Comparison of ENCODE assay signal across 8 cellular contexts in the genomic region with DNA sequence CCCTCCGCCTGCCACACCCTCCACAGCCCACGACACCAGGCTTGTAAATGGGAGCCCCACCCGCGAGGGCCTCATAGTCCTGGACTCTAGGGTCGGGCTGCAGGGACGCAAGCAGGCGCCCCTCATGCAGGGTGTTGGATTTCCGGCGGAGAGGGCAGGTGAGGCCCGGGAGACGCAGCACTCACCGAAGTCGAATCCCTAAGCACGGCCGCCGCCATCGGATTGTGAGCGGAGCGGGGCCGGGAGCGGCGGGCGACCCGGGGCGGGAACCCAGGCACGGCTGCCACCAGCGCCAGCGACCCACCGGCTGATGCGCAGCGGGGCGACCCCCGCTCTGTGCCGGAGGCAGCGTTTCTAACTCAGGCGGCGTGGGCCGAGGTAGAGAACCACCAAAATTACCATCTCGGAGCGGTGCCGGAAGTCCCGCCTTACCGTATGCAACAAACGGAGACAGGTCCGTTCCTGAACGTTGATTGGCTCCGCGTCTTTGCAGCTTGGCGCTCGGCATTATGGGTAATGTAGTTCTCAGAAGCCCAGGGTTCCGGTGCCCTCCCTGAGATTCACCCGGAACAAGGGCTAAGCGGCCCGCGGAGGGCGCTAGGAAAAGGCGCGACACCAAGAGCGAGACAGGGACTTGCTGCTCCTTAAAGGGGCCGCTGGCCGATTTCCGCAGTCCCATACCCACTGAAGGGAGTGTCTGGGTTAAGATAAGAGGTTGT.
A peak's percentile ranks its signal among the peaks of the same experiment; 100 is the strongest.
DNase-seq lines count a peak whose midpoint lies in the region; ATAC-seq, FAIRE-seq and TF ChIP-seq lines count a peak whose summit lies in the region.

A gene (minus strand): TSS at position 425 of the 719 bp plus-strand sequence. CDS start 207 bp downstream, at position 218.

- peak within 1 kb of the TSS; percentile 90 for H3K4me3 ChIP-seq in AG10803 (ENCODE audit: low read length)

- FAIRE-seq in islet of Langerhans (lab: Jason Lieb, UNC): peak; percentile 98

- TF ChIP-seq CTCF in AG10803 (conservative IDR thresholded peaks at IDR 0.05; ENCODE audit: low read length): peak; percentile 29

- ATAC-seq in GM19025 (IDR thresholded peaks at IDR 0.05; ENCODE audit: low read depth, unreplicated experiment) (peak; percentile 94), HG03280 (IDR thresholded peaks at IDR 0.05; ENCODE audit: unreplicated experiment) (peak; percentile 97)

- DNase-seq in AG10803 (ENCODE audit: low read depth) (peak; percentile 98), NCI-H345 (lab: John Stamatoyannopoulos, UW) (peak; percentile 97), cerebellar cortex (ENCODE audit: low spot score) (peak; percentile 100)
- peak; percentile 93 for DNase-seq in activated CD4-positive, CD25-positive, alpha-beta regulatory T cell treated with anti-CD3 and anti-CD28 coated beads, Interleukin-2, amount 50 U/mL, for 16 hours (ENCODE audit: low read depth, low spot score)
- DNase-seq in stimulated activated CD4-positive, alpha-beta T cell treated with anti-CD3 and anti-CD28 coated beads, Interleukin-12 subunit alpha, Interleukin-12 subunit beta, amount 100 ng/mL, for 24 hours (ENCODE audit: low read depth in 2 of 2): peak; percentile 87 to 92

Comparison
In these comparisons a context has a peak if more than half of its experiments do, and no peak if none do; other contexts are left out.
1. Peak in every context shown above with its lines: DNase-seq, ATAC-seq and H3K4me3 ChIP-seq.